In genomic region chr2:231405601-231406367, GRCh38 we compare ENCODE assay signal across 9 cellular contexts. TPM values are rescaled to one million over a fixed set of nuclear protein-coding genes. Genes with fewer than 3 reads are reported as not detected.
DNase-seq lines count a peak whose midpoint lies in the region; ATAC-seq and TF ChIP-seq lines count a peak whose summit lies in the region.
"Not testable (repeated sequence)": the region's sequence is repeated elsewhere in the genome, so short reads cannot be mapped to it uniquely, and the experiment has no call there.
"Had no signal": no experiment of that assay in that cellular context is flagged by ENCODE, and none has a peak within 500 bp of the region (broad histone marks: within the 10 kb centered on the region; RNA-seq: fewer than 3 reads in every experiment).

No MANE protein-coding gene starts in this region.

- peak; percentile 18 to 41 (median 27); a peak in 3 of 6 replicates for TF ChIP-seq CTCF in HCT116 (IDR thresholded peaks at IDR 0.05 in 2 of 3, conservative IDR thresholded peaks at IDR 0.05 in 1 of 3; ENCODE audit: borderline replicate concordance in 1 of 3, insufficient read depth in 1 of 3, low read depth in 2 of 3, low read length in 2 of 3)

- 0 out of 20 replicates have a peak overlapping the region, but pooled peaks of 4 of the 10 experiments have one; percentile 3 to 12 (median 6) for H3K4me3 ChIP-seq in BLaER1 treated with 17β-estradiol and CSF1 and Interleukin-3, amounts not matched to agents 10 nM and 100 nM
- not testable (repeated sequence) for H3K4me3 ChIP-seq in HCT116 (replicated peaks in 1 of 2; ENCODE audit: low read depth in 1 of 2, low read length in 2 of 2); iPS-20b (ENCODE audit: low read length); neuronal stem cell (ENCODE audit: low read length in 2 of 2)

- H4K20me1 ChIP-seq in BLaER1 treated with 17β-estradiol and CSF1 and Interleukin-3, amounts not matched to agents 10 nM and 100 nM; HCT116 (ENCODE audit: insufficient read depth): not testable (repeated sequence)

- not testable (repeated sequence) for H3K9me2 ChIP-seq in HCT116 (ENCODE audit: insufficient read depth)

- RAD21 ChIA-PET in HCT116 (lab: Charles Lee; ENCODE audit: low non-redundant PET in 1 of 2, low total read pairs in 2 of 2, uncharacterized antibody in 2 of 2, unreplicated experiment in 2 of 2), result not testable (repeated sequence)

- not testable (repeated sequence) for H3K4ac ChIP-seq in neuronal stem cell (ENCODE audit: low read length)

- H3K27ac ChIP-seq in BLaER1 treated with 17β-estradiol and CSF1 and Interleukin-3, amounts not matched to agents 10 nM and 100 nM, result peak overlapping the region in 9 of 11 experiments; percentile 34 to 74 (median 57); a peak in 16 of 22 replicates
- not testable (repeated sequence) for H3K27ac ChIP-seq in HCT116 (ENCODE audit: low read depth, low read length); neuronal stem cell (replicated peaks; ENCODE audit: low read length)
- peak overlapping the region; percentile 48 for H3K27ac ChIP-seq in iPS-20b (ENCODE audit: low read length)

- not testable (repeated sequence) for H3K23ac ChIP-seq in neuronal stem cell (ENCODE audit: low read depth, low read length, poor library complexity)

- H3K79me2 ChIP-seq in HCT116 (ENCODE audit: insufficient read depth, low read length), result not testable (repeated sequence)

- DNase-seq in HCT116 (ENCODE audit: low read depth, low spot score); neuronal stem cell (ENCODE audit: low spot score): not testable (repeated sequence)
- peak; percentile 80 for DNase-seq in activated effector memory CD4-positive, alpha-beta T cell treated with anti-CD3 and anti-CD28 coated beads, Interleukin-2, amount 50 U/mL, for 16 hours
- DNase-seq in dermis blood vessel endothelial cell, result peak; percentile 51
- DNase-seq in stimulated activated naive CD8-positive, alpha-beta T cell treated with anti-CD3 and anti-CD28 coated beads, Interleukin-15, Interleukin-2, amounts not matched to agents 100 U/mL and 50 U/mL, for 24 hours, result peak; percentile 61

- H3K9ac ChIP-seq in BLaER1 treated with 17β-estradiol and CSF1 and Interleukin-3, amounts not matched to agents 10 nM and 100 nM, result peak overlapping the region in 8 of 11 experiments; percentile 6 to 63 (median 50); a peak in 11 of 22 replicates
- not testable (repeated sequence) for H3K9ac ChIP-seq in HCT116 (ENCODE audit: low read length); iPS-20b (ENCODE audit: low read depth, low read length); neuronal stem cell (ENCODE audit: low read depth, low read length, poor library complexity)

- not testable (repeated sequence) for H3K79me1 ChIP-seq in neuronal stem cell (ENCODE audit: low read depth, low read length)

- H2BK120ac ChIP-seq in neuronal stem cell (ENCODE audit: low read depth, low read length), result not testable (repeated sequence)

- intact Hi-C loops in HCT116 (cut with micrococcal nuclease), result not testable (repeated sequence)

- not testable (repeated sequence) for H3K18ac ChIP-seq in neuronal stem cell (ENCODE audit: low read length)

- H3K27me3 ChIP-seq in BLaER1 treated with 17β-estradiol and CSF1 and Interleukin-3, amounts not matched to agents 10 nM and 100 nM; HCT116 (ENCODE audit: insufficient read depth, low read length); iPS-20b (ENCODE audit: insufficient read depth, low read length); neuronal stem cell (ENCODE audit: control insufficient read depth in 3 of 3, insufficient read depth in 3 of 3, low read depth in 1 of 3, low read length in 3 of 3): not testable (repeated sequence)

- H3K14ac ChIP-seq in neuronal stem cell (ENCODE audit: low read length), result not testable (repeated sequence)

- not testable (repeated sequence) for BruUV-seq in HCT116 (replicated peaks; lab: Mats Ljungman, UMichigan)

- H2BK15ac ChIP-seq in neuronal stem cell (ENCODE audit: low read length), result not testable (repeated sequence)

- WGBS in neuronal stem cell (ENCODE audit: extremely low coverage in 2 of 2, insufficient read length in 2 of 2, insufficient replicate concordance in 1 of 2), 2 donors, result no CpG with 5 or more reads among the region's 16 CpGs

- H2BK5ac ChIP-seq in neuronal stem cell (ENCODE audit: low read length), result not testable (repeated sequence)

- H2AFZ ChIP-seq in HCT116 (ENCODE audit: low read depth, low read length, poor library complexity, severe bottlenecking), result not testable (repeated sequence)
- peak overlapping the region; percentile 56 for H2AFZ ChIP-seq in neuronal stem cell (ENCODE audit: low read length)

- not testable (repeated sequence) for H3K36me3 ChIP-seq in BLaER1 treated with 17β-estradiol and CSF1 and Interleukin-3, amounts not matched to agents 10 nM and 100 nM; HCT116 (ENCODE audit: control insufficient read depth in 1 of 2, insufficient read depth in 2 of 2, low read length in 2 of 2); iPS-20b (ENCODE audit: insufficient read depth, low read depth, low read length); neuronal stem cell (replicated peaks in 1 of 2; ENCODE audit: control insufficient read depth in 2 of 2, insufficient read depth in 2 of 2, low read length in 2 of 2)

- H3K9me3 ChIP-seq in BLaER1 treated with 17β-estradiol and CSF1 and Interleukin-3, amounts not matched to agents 10 nM and 100 nM (replicated peaks in 1 of 11), result peaks cover 7 to 33% (median 26%) of the 10 kb centered on the region in 11 experiments
- H3K9me3 ChIP-seq in HCT116 (ENCODE audit: control insufficient read depth in 1 of 2, insufficient read depth in 1 of 2, low read depth in 1 of 2, low read length in 2 of 2) (peaks cover 6 to 12% of the 10 kb centered on the region in 2 experiments; a peak in 2 of 4 replicates), iPS-20b (ENCODE audit: insufficient read depth, low read depth, low read length) (peaks cover 12% of the 10 kb centered on the region; the same call in 1 of the 2 replicates), neuronal stem cell (replicated peaks in 1 of 2; ENCODE audit: control insufficient read depth in 2 of 2, insufficient read depth in 1 of 2, low read depth in 1 of 2, low read length in 2 of 2) (peaks cover 7 to 15% of the 10 kb centered on the region in 2 donors)

- not testable (repeated sequence) for H2AK5ac ChIP-seq in neuronal stem cell (ENCODE audit: low read depth, low read length)

- CTCF ChIA-PET in HCT116 (lab: Charles Lee), result interaction anchor here (0.9 to 1.8 kb wide), 5 partner anchors 9 to 109 kb away, joined by 3 to 4 read pairs (median 4); partner anchors contain the start of gene B3GNT7

- peak overlapping the region; percentile 52 to 92 (median 80) for H3K4me2 ChIP-seq in BLaER1 treated with 17β-estradiol and CSF1 and Interleukin-3, amounts not matched to agents 10 nM and 100 nM
- not testable (repeated sequence) for H3K4me2 ChIP-seq in HCT116 (ENCODE audit: low read length); neuronal stem cell (ENCODE audit: insufficient read depth, low read length, poor library complexity, severe bottlenecking)

- not testable (repeated sequence) for H4K8ac ChIP-seq in neuronal stem cell (ENCODE audit: low read depth, low read length)

- not testable (repeated sequence) for TF ChIP-seq POLR2A in HCT116 (IDR thresholded peaks at IDR 0.05; ENCODE audit: borderline replicate concordance, extremely low read depth, insufficient read depth, insufficient read length)

- H2BK12ac ChIP-seq in neuronal stem cell (ENCODE audit: low read length), result not testable (repeated sequence)

- peaks cover 25 to 34% (median 30%) of the 10 kb centered on the region in 10 experiments for H3K4me1 ChIP-seq in BLaER1 treated with 17β-estradiol and CSF1 and Interleukin-3, amounts not matched to agents 10 nM and 100 nM
- H3K4me1 ChIP-seq in HCT116 (ENCODE audit: control insufficient read depth in 1 of 2, insufficient read depth in 2 of 2, low read length in 2 of 2); iPS-20b (ENCODE audit: insufficient read depth, low read length); neuronal stem cell (ENCODE audit: control insufficient read depth in 2 of 2, insufficient read depth in 1 of 2, low read depth in 1 of 2, low read length in 2 of 2): not testable (repeated sequence)

- peak; percentile 65 for ATAC-seq in HCT116
- ATAC-seq in SK-N-SH treated with all-trans-retinoic acid at 6 μM for 48 hours, result peak; percentile 63; the same call in 2 of the 3 replicates
- ATAC-seq in stimulated activated naive CD8-positive, alpha-beta T cell treated with anti-CD3 and anti-CD28 coated beads, Interleukin-15, Interleukin-2, amounts not matched to agents 100 U/mL and 50 U/mL, for 24 hours, result not testable (repeated sequence)

- H4K91ac ChIP-seq in neuronal stem cell (ENCODE audit: low read depth, low read length, poor library complexity), result not testable (repeated sequence)

- POLR2A ChIA-PET in HCT116 (lab: Charles Lee), result not testable (repeated sequence)

- peak; percentile 54 for TF ChIP-seq RAD21 in HCT116 (IDR thresholded peaks at IDR 0.05; ENCODE audit: low read depth)

RNA-seq across cellular contexts. Expression of gene B3GNT7, which starts 10.3 kb away (rescaled TPM):
- total RNA-seq in HCT116 (2021; ENCODE audit: unreplicated experiment) (6.1 TPM), dermis blood vessel endothelial cell (12.1 and 13.6 TPM in 2 replicates)
- 4.7 and 5.1 TPM in 2 replicates for polyA plus RNA-seq in HCT116 (2012)
- polyA plus RNA-seq in neuronal stem cell (2013, experiment 1 of 2), result 1.0 TPM
- 0.84 TPM for polyA plus RNA-seq in neuronal stem cell (2013, experiment 2 of 2)
- total RNA-seq: CD4-positive, CD25-positive, alpha-beta regulatory T cell had no signal
- polyA plus RNA-seq: CD4-positive, CD25-positive, alpha-beta regulatory T cell had no signal

RNA-seq across cellular contexts. Expression of gene NCL, which starts 58.5 kb away (rescaled TPM):
- total RNA-seq in HCT116 (2021; ENCODE audit: unreplicated experiment), result 1,077 TPM
- polyA plus RNA-seq in HCT116 (2012), result 595 and 601 TPM in 2 replicates
- 180 and 426 TPM in 2 replicates for total RNA-seq in dermis blood vessel endothelial cell
- 370 TPM for polyA plus RNA-seq in neuronal stem cell (2013, experiment 1 of 2)
- polyA plus RNA-seq in neuronal stem cell (2013, experiment 2 of 2), result 367 TPM
